20 cellular contexts compared by ENCODE assay signal in the genomic region with DNA sequence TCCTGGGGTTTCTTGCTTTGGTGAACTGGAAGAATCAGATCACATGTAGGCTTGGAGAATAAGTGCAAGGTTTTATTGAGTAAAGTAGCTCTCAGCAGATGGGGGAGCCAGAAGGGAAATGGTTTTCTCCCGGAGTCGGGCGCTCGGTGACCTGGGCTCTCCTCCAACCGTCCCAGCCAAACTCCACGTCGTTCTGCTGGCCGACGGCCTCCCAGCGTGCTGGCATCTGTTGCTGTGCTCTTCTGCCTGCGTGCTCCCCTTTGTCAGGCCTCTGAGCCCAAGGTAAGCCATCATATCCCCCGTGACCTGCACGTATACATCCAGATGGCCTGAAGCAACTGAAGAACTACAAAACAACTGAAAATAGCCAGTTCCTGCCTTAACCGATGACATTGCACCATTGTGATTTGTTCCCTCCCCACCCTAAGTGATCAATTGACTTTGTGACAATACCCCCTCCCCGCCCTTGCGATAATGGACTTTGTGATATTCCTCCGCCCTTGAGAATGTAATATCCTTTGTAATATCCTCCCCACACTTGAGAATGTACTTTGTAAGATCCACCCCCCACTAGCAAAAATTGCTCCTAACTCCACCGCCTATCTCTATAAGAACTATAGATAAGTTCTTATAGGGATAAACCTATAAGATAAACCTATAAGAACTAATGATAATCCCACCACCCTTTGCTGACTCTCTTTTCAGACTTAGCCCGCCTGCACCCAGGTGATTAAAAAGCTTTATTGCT.
"Had no signal": no experiment of that assay in that cellular context is flagged by ENCODE, and none has a peak within 500 bp of the region (broad histone marks: within the 10 kb centered on the region; RNA-seq: fewer than 3 reads in every experiment).

No MANE protein-coding gene starts in this region.

- H3K9me3 ChIP-seq: gastrocnemius medialis, sigmoid colon, upper lobe of right lung had no signal

- H3K27me3 ChIP-seq: brain microvascular endothelial cell, gastrocnemius medialis, heart right ventricle, sigmoid colon, spleen, upper lobe of right lung had no signal

- H3K4me3 Mint-ChIP-seq: activated naive CD4-positive, alpha-beta T cell treated with anti-CD3 and anti-CD28 coated beads, Interleukin-2, amount 10 ng/mL, durations not matched to agents 7 days and 5 days; activated naive CD8-positive, alpha-beta T cell treated with anti-CD3 and anti-CD28 coated beads, Interleukin-2, amount 50 U/mL, for 24 hours; activated T-cell treated with anti-CD3 and anti-CD28 coated beads, Interleukin-2, amount 50 U/mL, for 4 hours; immature natural killer cell; nephron; stimulated activated naive B cell treated with anti-CD40 and anti-IgM and Interleukin-4, amounts not matched to agents 10 μg/mL and 1 μg/mL and 100 μg/mL, for 72 hours had no signal

- DNase-seq: activated CD4-positive, alpha-beta T cell treated with anti-CD3 and anti-CD28 coated beads, Interleukin-2, amount 50 U/mL, for 1 hour; activated CD4-positive, CD25-positive, alpha-beta regulatory T cell treated with anti-CD3 and anti-CD28 coated beads, Interleukin-2, amount 50 U/mL, for 72 hours; activated CD8-positive, alpha-beta memory T cell treated with anti-CD3 and anti-CD28 coated beads, Interleukin-2, amount 50 U/mL, for 4 hours; activated naive CD4-positive, alpha-beta T cell treated with anti-CD3 and anti-CD28 coated beads, Interleukin-2, amount 10 ng/mL, durations not matched to agents 7 days and 5 days; activated naive CD8-positive, alpha-beta T cell treated with anti-CD3 and anti-CD28 coated beads, Interleukin-2, amount 50 U/mL, for 24 hours; activated T-cell treated with anti-CD3 and anti-CD28 coated beads, Interleukin-2, amount 50 U/mL, for 4 hours; brain microvascular endothelial cell; central memory CD4-positive, alpha-beta T cell; cortex of kidney; gastrocnemius medialis; immature natural killer cell; kidney glomerular epithelial cell; sigmoid colon; spleen; stimulated activated CD4-positive, alpha-beta T cell treated with anti-CD3 and anti-CD28 coated beads, Interleukin-4, amount 100 ng/mL, for 4 hours; stimulated activated naive B cell treated with anti-CD40 and anti-IgM and Interleukin-4, amounts not matched to agents 10 μg/mL and 1 μg/mL and 100 μg/mL, for 72 hours; T-helper 9 cell; upper lobe of right lung had no signal

- H3K4me3 ChIP-seq: gastrocnemius medialis, heart right ventricle, sigmoid colon, spleen, upper lobe of right lung had no signal

- ATAC-seq: activated naive CD8-positive, alpha-beta T cell treated with anti-CD3 and anti-CD28 coated beads, Interleukin-2, amount 50 U/mL, for 24 hours; activated T-cell treated with anti-CD3 and anti-CD28 coated beads, Interleukin-2, amount 50 U/mL, for 4 hours; gastrocnemius medialis; upper lobe of right lung had no signal

- H3K27me3 Mint-ChIP-seq: activated naive CD4-positive, alpha-beta T cell treated with anti-CD3 and anti-CD28 coated beads, Interleukin-2, amount 10 ng/mL, durations not matched to agents 7 days and 5 days; activated naive CD8-positive, alpha-beta T cell treated with anti-CD3 and anti-CD28 coated beads, Interleukin-2, amount 50 U/mL, for 24 hours; stimulated activated naive B cell treated with anti-CD40 and anti-IgM and Interleukin-4, amounts not matched to agents 10 μg/mL and 1 μg/mL and 100 μg/mL, for 72 hours had no signal

- H3K27ac ChIP-seq: brain microvascular endothelial cell, gastrocnemius medialis, heart right ventricle, sigmoid colon, spleen, upper lobe of right lung had no signal

- H3K4me1 Mint-ChIP-seq: activated naive CD4-positive, alpha-beta T cell treated with anti-CD3 and anti-CD28 coated beads, Interleukin-2, amount 10 ng/mL, durations not matched to agents 7 days and 5 days; nephron had no signal

- H3K9me3 Mint-ChIP-seq: immature natural killer cell had no signal

- H3K4me1 ChIP-seq: gastrocnemius medialis, sigmoid colon, spleen, upper lobe of right lung had no signal

- H3K36me3 ChIP-seq: brain microvascular endothelial cell, gastrocnemius medialis, sigmoid colon, upper lobe of right lung had no signal

- H3K27ac Mint-ChIP-seq: activated naive CD4-positive, alpha-beta T cell treated with anti-CD3 and anti-CD28 coated beads, Interleukin-2, amount 10 ng/mL, durations not matched to agents 7 days and 5 days; activated naive CD8-positive, alpha-beta T cell treated with anti-CD3 and anti-CD28 coated beads, Interleukin-2, amount 50 U/mL, for 24 hours; immature natural killer cell; nephron had no signal
